25 cellular contexts compared by ENCODE assay signal in genomic region chr2:71389379-71390072, GRCh38. TPM values are rescaled to one million over a fixed set of nuclear protein-coding genes. Genes with fewer than 3 reads are reported as not detected.
DNase-seq lines count a peak whose midpoint lies in the region; ATAC-seq and TF ChIP-seq lines count a peak whose summit lies in the region.
"Had no signal": no experiment of that assay in that cellular context is flagged by ENCODE, and none has a peak within 500 bp of the region (broad histone marks: within the 10 kb centered on the region; RNA-seq: fewer than 3 reads in every experiment).

No MANE protein-coding gene starts in this region.

- H3K4me1 Mint-ChIP-seq in nephron progenitor cell = no peaks in the 10 kb centered on the region
- H3K4me1 Mint-ChIP-seq: activated CD4-positive, alpha-beta memory T cell treated with anti-CD3 and anti-CD28 coated beads, Interleukin-2, amount 10 ng/mL, durations not matched to agents 7 days and 5 days; brain; naive thymus-derived CD4-positive, alpha-beta T cell had no signal

- H3K4me1 ChIP-seq in tibial nerve = peaks cover 0 to 16% (median 0%) of the 10 kb centered on the region in 4 donors
- H3K4me1 ChIP-seq: BLaER1 treated with 17β-estradiol and CSF1 and Interleukin-3, amounts not matched to agents 10 nM and 100 nM had no signal

- H3K27me3 ChIP-seq in tibial nerve (no peaks in the 10 kb centered on the region), H7 (ENCODE audit: control insufficient read depth, insufficient read depth, low read length) (no peaks in the 10 kb centered on the region)
- H3K27me3 ChIP-seq: BLaER1 treated with 17β-estradiol and CSF1 and Interleukin-3, amounts not matched to agents 10 nM and 100 nM had no signal

- 66 to 71% methylated on average over 12 of the region's 12 CpGs for WGBS in tibial nerve, 2 donors
- 88 to 96% methylated on average over 12 of the region's 12 CpGs for WGBS in lower leg skin, 2 donors

- peak in 30 of 58 donors; percentile 9 to 78 (median 33) for DNase-seq in anterior cingulate cortex (lab: John Stamatoyannopoulos, UW)
- DNase-seq in fibroblast of the aortic adventitia (ENCODE audit: low read depth) = peak; percentile 63
- DNase-seq in nephron progenitor cell = no peak
- DNase-seq in tibial nerve (ENCODE audit: low spot score in 2 of 2) = no peak
- no peak for DNase-seq in H7
- no peak for DNase-seq in lower leg skin (ENCODE audit: low spot score in 2 of 2)
- DNase-seq: activated CD4-positive, alpha-beta memory T cell treated with anti-CD3 and anti-CD28 coated beads, Interleukin-2, amount 10 ng/mL, durations not matched to agents 7 days and 5 days; activated CD4-positive, CD25-positive, alpha-beta regulatory T cell treated with anti-CD3 and anti-CD28 coated beads, Interleukin-2, amount 50 U/mL, for 72 hours; activated CD8-positive, alpha-beta memory T cell treated with anti-CD3 and anti-CD28 coated beads, Interleukin-2, amount 50 U/mL, for 4 hours; activated naive CD4-positive, alpha-beta T cell; cerebellar nuclear complex; DMS53; Kasumi-1; naive thymus-derived CD4-positive, alpha-beta T cell; NCI-H1436; NCI-H2081 treated with DMSO at 0.1 percent for 48 hours; NCI-H226; NCI-H69; SHP77; stimulated activated naive CD4-positive, alpha-beta T cell treated with Interleukin-2 at 50 U/mL for 16 hours had no signal

- TF ChIP-seq EP300 in tibial nerve (IDR thresholded peaks at IDR 0.05) = peak in 1 of 2 donors; percentile 11

- H3K9me3 ChIP-seq in tibial nerve = no peaks in the 10 kb centered on the region

- H3K36me3 ChIP-seq in tibial nerve (peaks cover 4 to 82% (median 21%) of the 10 kb centered on the region in 3 donors), H7 (replicated peaks; ENCODE audit: control insufficient read depth, insufficient read depth, low read length) (peaks cover 19% of the 10 kb centered on the region)

- H3K9me3 Mint-ChIP-seq in nephron progenitor cell = peaks cover 31% of the 10 kb centered on the region
- H3K9me3 Mint-ChIP-seq: activated CD4-positive, alpha-beta memory T cell treated with anti-CD3 and anti-CD28 coated beads, Interleukin-2, amount 10 ng/mL, durations not matched to agents 7 days and 5 days had no signal

- peaks cover 100% of the 10 kb centered on the region for H3K36me3 Mint-ChIP-seq in nephron progenitor cell (ENCODE audit: low read depth)

- no peak for TF ChIP-seq CTCF in fibroblast of the aortic adventitia (IDR thresholded peaks at IDR 0.05; ENCODE audit: insufficient read depth, low read length)
- TF ChIP-seq CTCF in nephron progenitor cell (IDR thresholded peaks at IDR 0.05) = no peak
- no peak for TF ChIP-seq CTCF in tibial nerve (IDR thresholded peaks at IDR 0.05)
- no peak for TF ChIP-seq CTCF in lower leg skin (IDR thresholded peaks at IDR 0.05)

- ATAC-seq in GM21619 (IDR thresholded peaks at IDR 0.05; ENCODE audit: unreplicated experiment) = no peak
- ATAC-seq: left lobe of liver; naive thymus-derived CD4-positive, alpha-beta T cell had no signal

- H3K27ac ChIP-seq in tibial nerve = peak overlapping the region in 3 of 4 donors; percentile 41 to 69 (median 65)
- H3K27ac ChIP-seq: BLaER1 treated with 17β-estradiol and CSF1 and Interleukin-3, amounts not matched to agents 10 nM and 100 nM had no signal

- no peak overlapping the region for H3K4me3 ChIP-seq in fibroblast of the aortic adventitia (ENCODE audit: low read depth, low read length)
- peak overlapping the region in 1 of 4 donors; percentile 9 for H3K4me3 ChIP-seq in tibial nerve
- no peak overlapping the region for H3K4me3 ChIP-seq in H7 (ENCODE audit: insufficient read depth, low read depth, low read length)
- no peak overlapping the region for H3K4me3 ChIP-seq in lower leg skin (ENCODE audit: low read depth, poor library complexity, severe bottlenecking)
- H3K4me3 ChIP-seq: BLaER1 treated with 17β-estradiol and CSF1 and Interleukin-3, amounts not matched to agents 10 nM and 100 nM; smooth muscle cell had no signal

- peak overlapping the region; percentile 13 for H3K27ac Mint-ChIP-seq in nephron progenitor cell
- H3K27ac Mint-ChIP-seq: activated CD4-positive, alpha-beta memory T cell treated with anti-CD3 and anti-CD28 coated beads, Interleukin-2, amount 10 ng/mL, durations not matched to agents 7 days and 5 days had no signal

- intact Hi-C loops in lower leg skin (cut with DNase I; ENCODE audit: low total_unique reads) = no loop called here

- TF ChIP-seq POLR2A in tibial nerve (IDR thresholded peaks at IDR 0.05) (no peak), lower leg skin (IDR thresholded peaks at IDR 0.05) (no peak)

- H3K27me3 Mint-ChIP-seq in nephron progenitor cell (ENCODE audit: low read depth, poor library complexity) = no peaks in the 10 kb centered on the region
- H3K27me3 Mint-ChIP-seq: activated CD4-positive, alpha-beta memory T cell treated with anti-CD3 and anti-CD28 coated beads, Interleukin-2, amount 10 ng/mL, durations not matched to agents 7 days and 5 days; naive thymus-derived CD4-positive, alpha-beta T cell had no signal

- H3K4me3 Mint-ChIP-seq in nephron progenitor cell = no peak overlapping the region
- H3K4me3 Mint-ChIP-seq: activated CD4-positive, alpha-beta memory T cell treated with anti-CD3 and anti-CD28 coated beads, Interleukin-2, amount 10 ng/mL, durations not matched to agents 7 days and 5 days; brain; naive thymus-derived CD4-positive, alpha-beta T cell had no signal

RNA-seq across cellular contexts. Expression of gene ZNF638, which starts 57.9 kb away (rescaled TPM):
- total RNA-seq in fibroblast of the aortic adventitia (ENCODE audit: low replicate concordance) (123 and 280 TPM in 2 replicates), tibial nerve (100 to 1,000 TPM; 202 to 286 (median 252) TPM), lower leg skin (100 to 1,000 TPM in 3 of 4 donors, 10 to 100 TPM in 1; 94.9 to 114 (median 109) TPM)
- total RNA-seq in H7 (2014; rRNA removed; shearing (Covaris generic)) = 101 and 134 TPM in 2 replicates

Comparison
In these comparisons a context has a peak if more than half of its experiments do, and no peak if none do; other contexts are left out.
1. DNase-seq: peak in anterior cingulate cortex (30 of 58) and fibroblast of the aortic adventitia (single experiment); none in nephron progenitor cell (single experiment), tibial nerve (0 of 2), H7 (single experiment) and lower leg skin (0 of 2).